14 cellular contexts compared by ENCODE assay signal in genomic region chr20:2292711-2293110, GRCh38. TPM values are rescaled to one million over a fixed set of nuclear protein-coding genes. Genes with fewer than 3 reads are reported as not detected.
DNase-seq lines count a peak whose midpoint lies in the region; ATAC-seq and TF ChIP-seq lines count a peak whose summit lies in the region.
"Had no signal": no experiment of that assay in that cellular context is flagged by ENCODE, and none has a peak within 500 bp of the region (broad histone marks: within the 10 kb centered on the region; RNA-seq: fewer than 3 reads in every experiment).

No MANE protein-coding gene starts in this region.

- DNase-seq in GM23248 (peak; percentile 53), RPMI7951 (ENCODE audit: low read depth) (peak; percentile 88), heart left ventricle (peak in 1 of 5 donors; percentile 21), trophoblast cell (peak; percentile 33 to 42), NCI-H2081 (lab: John Stamatoyannopoulos, UW) (no peak), GDM1 (lab: John Stamatoyannopoulos, UW) (no peak)
- DNase-seq: activated gamma-delta T cell treated with Interleukin-2 at 50 U/mL for 16 hours; CD4-positive, alpha-beta memory T cell; islet precursor cell; NCI-H146; stimulated activated CD4-positive, alpha-beta T cell treated with anti-CD3 and anti-CD28 coated beads, Interleukin-4, amount 100 ng/mL, for 4 hours had no signal

- no peak overlapping the region for H3K18ac ChIP-seq in trophoblast cell (ENCODE audit: low read length)

- H2AK5ac ChIP-seq in trophoblast cell (ENCODE audit: low read length): no peak overlapping the region

- H3K27ac ChIP-seq in GM23248 (no peak overlapping the region), heart left ventricle (peak overlapping the region in 1 of 12 donors; percentile 49), trophoblast cell (ENCODE audit: low read depth, low read length) (no peak overlapping the region)

- H3K4ac ChIP-seq in trophoblast cell (ENCODE audit: low read depth, low read length): no peak overlapping the region

- no peaks in the 10 kb centered on the region for H3K36me3 ChIP-seq in GM23248 (ENCODE audit: low read depth)
- no peaks in the 10 kb centered on the region for H3K36me3 ChIP-seq in heart left ventricle
- no peaks in the 10 kb centered on the region for H3K36me3 ChIP-seq in trophoblast cell (ENCODE audit: control insufficient read depth in 1 of 2, insufficient read depth in 2 of 2, low read length in 2 of 2)

- intact Hi-C loops in heart left ventricle (cut with DNase I): no loop called here

- H3K9me3 ChIP-seq in GM23248 (ENCODE audit: low read depth) (no peaks in the 10 kb centered on the region), heart left ventricle (no peaks in the 10 kb centered on the region), trophoblast cell (ENCODE audit: insufficient read depth, low read depth, low read length) (no peaks in the 10 kb centered on the region)

- TF ChIP-seq POLR2A in heart left ventricle (IDR thresholded peaks at IDR 0.05): no peak

- H3K14ac ChIP-seq in trophoblast cell (ENCODE audit: low read length): no peak overlapping the region

- H2AFZ ChIP-seq in GM23248 (no peak overlapping the region), trophoblast cell (ENCODE audit: insufficient read depth, low read length, poor library complexity) (no peak overlapping the region)

- no peak overlapping the region for H3K23ac ChIP-seq in trophoblast cell (ENCODE audit: low read length)

- no peak overlapping the region for H2BK120ac ChIP-seq in trophoblast cell (ENCODE audit: insufficient read depth, low read length, poor library complexity)

- peaks cover 12% of the 10 kb centered on the region; the same call in 1 of the 2 replicates for H3K4me1 ChIP-seq in GM23248 (ENCODE audit: insufficient read depth)
- peaks cover 0 to 27% (median 5%) of the 10 kb centered on the region in 12 donors for H3K4me1 ChIP-seq in heart left ventricle
- peaks cover 0 to 6% of the 10 kb centered on the region in 2 experiments for H3K4me1 ChIP-seq in trophoblast cell (ENCODE audit: control insufficient read depth in 1 of 2, insufficient read depth in 2 of 2, low read length in 2 of 2)

- H3K27me3 ChIP-seq in GM23248 (replicated peaks; ENCODE audit: insufficient read depth) (no peaks in the 10 kb centered on the region), heart left ventricle (peaks cover 0 to 4% (median 0%) of the 10 kb centered on the region in 9 donors), trophoblast cell (ENCODE audit: insufficient read depth, low read length) (no peaks in the 10 kb centered on the region)

- H3K4me2 ChIP-seq in GM23248 (ENCODE audit: unreplicated experiment) (no peak overlapping the region), trophoblast cell (ENCODE audit: low read length) (no peak overlapping the region)

- H3K79me2 ChIP-seq in GM23248 (ENCODE audit: insufficient read depth) (no peaks in the 10 kb centered on the region), trophoblast cell (ENCODE audit: control insufficient read depth, insufficient read depth, low read length, poor library complexity) (no peaks in the 10 kb centered on the region)

- H3F3A ChIP-seq in GM23248 (ENCODE audit: insufficient read depth): peaks cover 9% of the 10 kb centered on the region

- H4K20me1 ChIP-seq in GM23248 (ENCODE audit: insufficient read depth): no peaks in the 10 kb centered on the region

- no peak overlapping the region for H2BK5ac ChIP-seq in trophoblast cell (ENCODE audit: low read depth, low read length, poor library complexity)

- H4K12ac ChIP-seq in trophoblast cell (ENCODE audit: low read depth, low read length): no peak overlapping the region

- 84 to 88% methylated on average over 5 of the region's 5 CpGs for WGBS in GM23248 (ENCODE audit: low coverage in 1 of 2, low lambda C conversion rate in 2 of 2, missing lambda C conversion rate in 2 of 2), 2 experiments
- 95 to 100% (median 96%) methylated on average over 5 of the region's 5 CpGs for WGBS in heart left ventricle, 4 donors
- no CpG with 5 or more reads among the region's 5 CpGs for WGBS in trophoblast cell (ENCODE audit: extremely low coverage, insufficient coverage, insufficient read length)

- no peaks in the 10 kb centered on the region for H3K79me1 ChIP-seq in trophoblast cell (ENCODE audit: low read length)

- H2BK12ac ChIP-seq in trophoblast cell (ENCODE audit: low read length): no peak overlapping the region

- no peak for TF ChIP-seq CTCF in heart left ventricle (IDR thresholded peaks at IDR 0.05)

- ATAC-seq in heart left ventricle: peak in 3 of 4 donors; percentile 19 to 74 (median 20)
- ATAC-seq in HG03280 (IDR thresholded peaks at IDR 0.05; ENCODE audit: unreplicated experiment): no peak
- ATAC-seq in HG03097 (IDR thresholded peaks at IDR 0.05; ENCODE audit: low FRiP score, unreplicated experiment): no peak
- ATAC-seq: stimulated activated memory B cell treated with anti-CD40 and anti-IgM and Interleukin-4, amounts not matched to agents 10 μg/mL and 1 μg/mL and 100 μg/mL, for 72 hours had no signal

- H3K4me3 ChIP-seq in GM23248 (no peak overlapping the region), heart left ventricle (no peak overlapping the region), trophoblast cell (ENCODE audit: low read depth, low read length) (no peak overlapping the region)

- H3K9ac ChIP-seq in GM23248: no peak overlapping the region
- no peak overlapping the region for H3K9ac ChIP-seq in trophoblast cell (ENCODE audit: low read length)

- in situ Hi-C loops in GM23248 (cut with MboI): no loop called here

- no peak overlapping the region for H4K91ac ChIP-seq in trophoblast cell (ENCODE audit: low read depth, low read length)

- no peak overlapping the region for H4K8ac ChIP-seq in trophoblast cell (ENCODE audit: low read depth, low read length)

- H3K9me2 ChIP-seq in GM23248 (ENCODE audit: insufficient read depth): no peaks in the 10 kb centered on the region

RNA-seq across cellular contexts. Expression of gene TGM3, which starts 3.1 kb away (rescaled TPM):
- total RNA-seq in GM23248 (2014; rRNA removed; shearing (Covaris generic)): 0.11 TPM in 1 of 2 replicates, not detected in the other
- polyA plus RNA-seq in GM23248 (2016; fragmentation: Nextera tagmentation; extraction: Ambion mirVana) (0.14 and 0.25 TPM in 2 replicates), heart left ventricle (under 1 TPM in 1 of 2 donors, not detected in 1; 0.04 TPM)
- not detected in 2 replicates for total RNA-seq in RPMI7951 (2014; rRNA removed; shearing (Covaris generic))
- total RNA-seq in heart left ventricle: not detected
- polyA plus RNA-seq in trophoblast cell (2013): 0.01 and 0.03 TPM in 2 replicates
- total RNA-seq: CD4-positive, alpha-beta memory T cell had no signal
- polyA plus RNA-seq: CD4-positive, alpha-beta memory T cell had no signal

Comparison
In these comparisons a context has a peak if more than half of its experiments do, and no peak if none do; other contexts are left out.
1. DNase-seq: peak in GM23248 (single experiment), RPMI7951 (single experiment) and trophoblast cell (2 of 2); none in NCI-H2081 (0 of 2) and GDM1 (single experiment).
2. ATAC-seq: peak in heart left ventricle (3 of 4); none in HG03280 (single experiment) and HG03097 (single experiment).